Comparison of ENCODE assay signal across 1 cellular context in the genomic region with DNA sequence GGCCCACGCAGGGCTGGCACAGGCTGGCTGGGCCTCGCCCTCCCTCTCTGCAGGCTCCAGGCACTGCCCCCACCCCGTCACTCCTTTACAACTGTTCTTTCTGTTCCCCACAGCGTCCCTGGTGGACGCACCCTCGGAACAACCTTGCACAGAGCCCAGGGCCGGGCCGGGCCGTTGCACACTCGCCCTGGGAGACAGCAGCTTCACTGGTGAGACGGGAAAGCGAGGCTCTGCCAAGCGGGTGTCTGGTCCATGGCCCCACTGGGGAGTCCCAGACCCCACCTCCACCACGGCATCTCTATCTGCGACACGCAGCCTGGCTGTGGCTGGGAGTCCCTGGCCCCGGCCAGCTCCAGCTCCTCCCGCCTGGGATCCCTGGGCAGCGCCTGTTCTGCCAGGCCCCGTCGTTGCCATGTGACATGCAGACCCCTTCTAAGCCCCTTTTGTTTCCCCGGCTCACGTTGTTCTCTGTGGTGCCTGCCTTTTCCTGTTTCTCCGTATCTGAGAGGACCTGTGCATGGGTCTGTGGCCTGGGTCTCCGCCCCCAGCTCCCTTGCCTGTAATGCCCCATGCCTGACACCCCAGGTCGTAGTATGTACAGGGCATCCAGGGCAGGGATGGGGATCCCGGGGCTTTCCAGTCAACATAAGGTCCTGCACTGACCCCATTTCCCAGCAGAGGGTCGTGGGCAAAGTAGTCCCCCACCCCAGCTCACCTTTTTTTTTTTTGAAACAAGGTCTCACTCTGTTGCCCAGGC.
TF ChIP-seq lines count a peak whose summit lies in the region.

No MANE protein-coding gene starts in this region.

TF ChIP-seq in GM23338, 12 proteins besides CTCF, POLR2A, EP300 and RAD21 (continued from another document):
- TF ChIP-seq, protein P1, sequence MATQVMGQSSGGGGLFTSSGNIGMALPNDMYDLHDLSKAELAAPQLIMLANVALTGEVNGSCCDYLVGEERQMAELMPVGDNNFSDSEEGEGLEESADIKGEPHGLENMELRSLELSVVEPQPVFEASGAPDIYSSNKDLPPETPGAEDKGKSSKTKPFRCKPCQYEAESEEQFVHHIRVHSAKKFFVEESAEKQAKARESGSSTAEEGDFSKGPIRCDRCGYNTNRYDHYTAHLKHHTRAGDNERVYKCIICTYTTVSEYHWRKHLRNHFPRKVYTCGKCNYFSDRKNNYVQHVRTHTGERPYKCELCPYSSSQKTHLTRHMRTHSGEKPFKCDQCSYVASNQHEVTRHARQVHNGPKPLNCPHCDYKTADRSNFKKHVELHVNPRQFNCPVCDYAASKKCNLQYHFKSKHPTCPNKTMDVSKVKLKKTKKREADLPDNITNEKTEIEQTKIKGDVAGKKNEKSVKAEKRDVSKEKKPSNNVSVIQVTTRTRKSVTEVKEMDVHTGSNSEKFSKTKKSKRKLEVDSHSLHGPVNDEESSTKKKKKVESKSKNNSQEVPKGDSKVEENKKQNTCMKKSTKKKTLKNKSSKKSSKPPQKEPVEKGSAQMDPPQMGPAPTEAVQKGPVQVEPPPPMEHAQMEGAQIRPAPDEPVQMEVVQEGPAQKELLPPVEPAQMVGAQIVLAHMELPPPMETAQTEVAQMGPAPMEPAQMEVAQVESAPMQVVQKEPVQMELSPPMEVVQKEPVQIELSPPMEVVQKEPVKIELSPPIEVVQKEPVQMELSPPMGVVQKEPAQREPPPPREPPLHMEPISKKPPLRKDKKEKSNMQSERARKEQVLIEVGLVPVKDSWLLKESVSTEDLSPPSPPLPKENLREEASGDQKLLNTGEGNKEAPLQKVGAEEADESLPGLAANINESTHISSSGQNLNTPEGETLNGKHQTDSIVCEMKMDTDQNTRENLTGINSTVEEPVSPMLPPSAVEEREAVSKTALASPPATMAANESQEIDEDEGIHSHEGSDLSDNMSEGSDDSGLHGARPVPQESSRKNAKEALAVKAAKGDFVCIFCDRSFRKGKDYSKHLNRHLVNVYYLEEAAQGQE (IDR thresholded peaks at IDR 0.05; ENCODE audit: unreplicated experiment) = no peak
- TF ChIP-seq ZNF462 (CRISPR knock-in tag; IDR thresholded peaks at IDR 0.05) (no peak), JUNB (IDR thresholded peaks at IDR 0.05; ENCODE audit: unreplicated experiment) (no peak), NANOG (IDR thresholded peaks at IDR 0.05; ENCODE audit: borderline replicate concordance) (no peak), ETS1 (IDR thresholded peaks at IDR 0.05) (no peak), POLR2AphosphoS5 (IDR thresholded peaks at IDR 0.05; ENCODE audit: low read depth) (no peak), ZNF114 (CRISPR knock-in tag; IDR thresholded peaks at IDR 0.05) (no peak)
